In the genomic region with DNA sequence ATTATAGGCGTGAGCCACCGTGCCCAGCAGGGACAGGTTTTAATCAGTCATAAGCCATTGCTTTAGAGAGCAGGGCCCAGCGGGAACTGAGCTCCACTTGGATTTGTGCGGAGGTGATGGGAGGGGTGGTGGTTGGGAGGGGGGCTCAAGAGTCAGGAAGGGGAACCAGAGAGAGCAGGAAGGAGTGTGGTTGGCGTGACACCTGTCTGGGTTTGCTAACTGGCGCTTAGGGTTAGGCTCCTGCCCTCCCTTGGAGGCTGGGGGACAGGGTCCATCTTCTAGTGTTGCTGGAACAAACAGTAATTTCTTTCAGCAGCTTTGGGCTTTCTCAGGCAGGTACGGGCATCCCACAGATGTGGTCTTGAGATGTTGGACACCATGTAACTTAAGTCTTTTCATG, we compare ENCODE assay signal across 22 cellular contexts. TPM values are rescaled to one million over a fixed set of nuclear protein-coding genes. Genes with fewer than 3 reads are reported as not detected.
DNase-seq lines count a peak whose midpoint lies in the region; TF ChIP-seq lines count a peak whose summit lies in the region.
"Had no signal": no experiment of that assay in that cellular context is flagged by ENCODE, and none has a peak within 500 bp of the region (broad histone marks: within the 10 kb centered on the region; RNA-seq: fewer than 3 reads in every experiment).

No MANE protein-coding gene starts in this region.

- peaks cover 0 to 27% (median 7%) of the 10 kb centered on the region in 11 experiments; a peak in 11 of 22 replicates for H4K20me1 ChIP-seq in BLaER1 treated with 17β-estradiol and CSF1 and Interleukin-3, amounts not matched to agents 10 nM and 100 nM

- no peak overlapping the region for H3K4ac ChIP-seq in trophoblast cell (ENCODE audit: low read depth, low read length)

- TF ChIP-seq CTCF in HL-60 (IDR thresholded peaks at IDR 0.05; ENCODE audit: insufficient read depth, low read length) (no peak), VCaP (conservative IDR thresholded peaks at IDR 0.05) (no peak), Peyer's patch (IDR thresholded peaks at IDR 0.05) (no peak)

- no peak overlapping the region for H2AK5ac ChIP-seq in trophoblast cell (ENCODE audit: low read length)

- H3K27me3 ChIP-seq in BLaER1 treated with 17β-estradiol and CSF1 and Interleukin-3, amounts not matched to agents 10 nM and 100 nM, result peaks cover 0 to 16% (median 0%) of the 10 kb centered on the region in 11 experiments; a peak in 3 of 22 replicates
- H3K27me3 ChIP-seq in HL-60 (ENCODE audit: insufficient read depth, poor library complexity, severe bottlenecking) (no peaks in the 10 kb centered on the region), trophoblast cell (ENCODE audit: insufficient read depth, low read length) (no peaks in the 10 kb centered on the region), Peyer's patch (no peaks in the 10 kb centered on the region)

- no peak overlapping the region for H2BK120ac ChIP-seq in trophoblast cell (ENCODE audit: insufficient read depth, low read length, poor library complexity)

- no peak overlapping the region for H3K23ac ChIP-seq in trophoblast cell (ENCODE audit: low read length)

- peaks cover 0 to 25% (median 12%) of the 10 kb centered on the region in 11 experiments; a peak in 14 of 22 replicates for H3K36me3 ChIP-seq in BLaER1 treated with 17β-estradiol and CSF1 and Interleukin-3, amounts not matched to agents 10 nM and 100 nM
- peaks cover 9 to 14% of the 10 kb centered on the region in 2 experiments for H3K36me3 ChIP-seq in trophoblast cell (ENCODE audit: control insufficient read depth in 1 of 2, insufficient read depth in 2 of 2, low read length in 2 of 2)
- H3K36me3 ChIP-seq in Peyer's patch, result peaks cover 0 to 29% (median 0%) of the 10 kb centered on the region in 3 donors

- no peak overlapping the region for H2AFZ ChIP-seq in trophoblast cell (ENCODE audit: insufficient read depth, low read length, poor library complexity)
- H2AFZ ChIP-seq: GM23248 had no signal

- no peak overlapping the region for H3K14ac ChIP-seq in trophoblast cell (ENCODE audit: low read length)

- H3K27ac ChIP-seq in BLaER1 treated with 17β-estradiol and CSF1 and Interleukin-3, amounts not matched to agents 10 nM and 100 nM, result peak overlapping the region in 2 of 11 experiments; percentile 72 to 75; a peak in 3 of 22 replicates
- H3K27ac ChIP-seq in HL-60 (replicated peaks) (peak overlapping the region; percentile 85; the same call in 1 of the 2 replicates), VCaP (peak overlapping the region; percentile 77), trophoblast cell (ENCODE audit: low read depth, low read length) (no peak overlapping the region), Peyer's patch (no peak overlapping the region)
- H3K27ac ChIP-seq: GM23248, KMS-11 had no signal

- H3K18ac ChIP-seq in trophoblast cell (ENCODE audit: low read length), result no peak overlapping the region

- peaks cover 24% of the 10 kb centered on the region for H3K79me1 ChIP-seq in trophoblast cell (ENCODE audit: low read length)

- no peaks in the 10 kb centered on the region for H3K79me2 ChIP-seq in trophoblast cell (ENCODE audit: control insufficient read depth, insufficient read depth, low read length, poor library complexity)

- no peak for TF ChIP-seq POLR2A in Peyer's patch (IDR thresholded peaks at IDR 0.05)

- H4K8ac ChIP-seq in trophoblast cell (ENCODE audit: low read depth, low read length), result no peak overlapping the region

- DNase-seq in HL-60 (ENCODE audit: low read depth in 1 of 2, low spot score in 1 of 2) (no peak), trophoblast cell (no peak), Peyer's patch (no peak), NCI-H510A (lab: John Stamatoyannopoulos, UW) (no peak), NCI-H1092 treated with DMSO at 0.1 percent for 48 hours (lab: John Stamatoyannopoulos, UW) (no peak)
- DNase-seq in stimulated activated CD4-positive, alpha-beta T cell treated with anti-CD3 and anti-CD28 coated beads, Interleukin-4, amount 100 ng/mL, for 1 hour, result no peak
- DNase-seq: Calu3; CD4-positive, alpha-beta memory T cell; DMS53; GM23248; HCEC 1CT; NCI-H1105 treated with DMSO at 0.1 percent for 48 hours; NCI-H1694 treated with DMSO at 0.1 percent for 48 hours; NCI-H345; NCI-H748 treated with DMSO at 0.1 percent for 48 hours; SHP77; SK-N-SH; T-helper 1 cell had no signal

- peaks cover 31 to 76% (median 66%) of the 10 kb centered on the region in 10 experiments for H3K4me1 ChIP-seq in BLaER1 treated with 17β-estradiol and CSF1 and Interleukin-3, amounts not matched to agents 10 nM and 100 nM
- H3K4me1 ChIP-seq in trophoblast cell (ENCODE audit: control insufficient read depth in 1 of 2, insufficient read depth in 2 of 2, low read length in 2 of 2) (peaks cover 22 to 24% of the 10 kb centered on the region in 2 experiments), Peyer's patch (peaks cover 0 to 12% (median 10%) of the 10 kb centered on the region in 4 donors)

- H2BK12ac ChIP-seq in trophoblast cell (ENCODE audit: low read length), result no peak overlapping the region

- H3K4me3 ChIP-seq in BLaER1 treated with 17β-estradiol and CSF1 and Interleukin-3, amounts not matched to agents 10 nM and 100 nM, result no peak overlapping the region
- H3K4me3 ChIP-seq in HL-60 (replicated peaks; ENCODE audit: insufficient read depth, low read length) (no peak overlapping the region), trophoblast cell (ENCODE audit: low read depth, low read length) (no peak overlapping the region), Peyer's patch (no peak overlapping the region)
- H3K4me3 ChIP-seq: GM23248 had no signal

- peak overlapping the region; percentile 40 for H4K91ac ChIP-seq in trophoblast cell (ENCODE audit: low read depth, low read length)

- H3K9ac ChIP-seq in BLaER1 treated with 17β-estradiol and CSF1 and Interleukin-3, amounts not matched to agents 10 nM and 100 nM, result no peak overlapping the region
- no peak overlapping the region for H3K9ac ChIP-seq in trophoblast cell (ENCODE audit: low read length)
- H3K9ac ChIP-seq: GM23248, KMS-11, SK-N-SH had no signal

- peak overlapping the region; percentile 15 to 95 (median 85); a peak in 21 of 22 replicates for H3K4me2 ChIP-seq in BLaER1 treated with 17β-estradiol and CSF1 and Interleukin-3, amounts not matched to agents 10 nM and 100 nM
- H3K4me2 ChIP-seq in trophoblast cell (ENCODE audit: low read length), result no peak overlapping the region
- H3K4me2 ChIP-seq: KMS-11, SK-N-SH had no signal

- H2BK5ac ChIP-seq in trophoblast cell (ENCODE audit: low read depth, low read length, poor library complexity), result no peak overlapping the region

- H3K9me3 ChIP-seq in BLaER1 treated with 17β-estradiol and CSF1 and Interleukin-3, amounts not matched to agents 10 nM and 100 nM (replicated peaks in 1 of 11), result no peaks in the 10 kb centered on the region
- H3K9me3 ChIP-seq in trophoblast cell (ENCODE audit: insufficient read depth, low read depth, low read length), result no peaks in the 10 kb centered on the region
- no peaks in the 10 kb centered on the region for H3K9me3 ChIP-seq in Peyer's patch
- H3K9me3 ChIP-seq: SK-N-SH had no signal

- H4K12ac ChIP-seq in trophoblast cell (ENCODE audit: low read depth, low read length), result no peak overlapping the region

- no CpG with 5 or more reads among the region's 7 CpGs for WGBS in trophoblast cell (ENCODE audit: extremely low coverage, insufficient coverage, insufficient read length)

RNA-seq across cellular contexts. Expression of a gene that starts 7.5 kb away (rescaled TPM):
- polyA plus RNA-seq in trophoblast cell (2013), result 31.9 and 35.0 TPM in 2 replicates
- 100 to 1,000 TPM; 118 to 215 (median 177) TPM for total RNA-seq in Peyer's patch
- total RNA-seq: MCF 10A had no signal

Comparison
In these comparisons a context has a peak if more than half of its experiments do, and no peak if none do; other contexts are left out.
1. H3K27ac ChIP-seq: peak in HL-60 (single experiment) and VCaP (single experiment); none in trophoblast cell (single experiment) and Peyer's patch (0 of 4).